Comparison of ENCODE assay signal across 1 cellular context in the genomic region with DNA sequence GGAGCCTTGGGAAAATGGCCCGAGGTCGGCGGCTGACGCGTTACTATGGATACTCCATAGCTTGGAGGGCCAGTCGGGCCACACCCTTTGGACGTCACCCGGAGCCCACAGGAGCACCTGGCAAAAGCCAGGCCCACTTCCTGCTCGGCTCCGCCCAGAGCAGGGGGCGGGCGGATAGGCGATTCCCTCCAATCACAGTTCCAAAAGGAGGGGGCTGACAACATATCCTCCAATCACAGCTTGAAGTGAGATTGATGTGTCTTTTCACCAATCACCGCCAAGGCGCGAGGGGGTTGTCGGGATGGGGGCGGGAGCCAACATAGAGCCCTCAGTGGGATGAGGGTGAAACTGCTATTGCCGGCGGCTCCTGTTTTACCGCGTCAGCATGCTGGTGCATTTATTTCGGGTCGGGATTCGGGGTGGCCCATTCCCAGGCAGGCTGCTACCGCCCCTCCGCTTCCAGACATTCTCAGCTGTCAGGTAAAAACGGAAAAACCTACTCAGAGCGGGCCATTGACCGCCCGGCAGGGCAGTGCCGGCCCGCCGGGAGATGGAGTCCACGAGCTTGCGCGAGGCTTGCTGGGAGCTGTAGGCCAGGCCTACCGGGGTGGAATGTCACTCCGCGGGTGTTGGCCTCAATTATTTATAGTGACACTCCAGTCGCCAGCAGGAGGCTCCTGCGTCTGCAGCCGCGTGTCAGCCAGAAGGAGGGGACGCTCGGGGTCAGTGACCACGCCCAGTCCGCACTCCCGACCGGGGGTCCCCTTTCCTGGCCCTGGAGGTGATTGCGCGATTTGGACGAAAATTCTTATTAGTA.
A peak's percentile ranks its signal among the peaks of the same experiment; 100 is the strongest.
TF ChIP-seq lines count a peak whose summit lies in the region.

A gene (plus strand): TSS at position 320 of the 817 bp plus-strand sequence. CDS start 66 bp downstream, at position 386.

TF ChIP-seq in HepG2, 621 proteins besides CTCF, POLR2A, EP300 and RAD21 (continued from another document and continues in another):
- TF ChIP-seq, protein P1, sequence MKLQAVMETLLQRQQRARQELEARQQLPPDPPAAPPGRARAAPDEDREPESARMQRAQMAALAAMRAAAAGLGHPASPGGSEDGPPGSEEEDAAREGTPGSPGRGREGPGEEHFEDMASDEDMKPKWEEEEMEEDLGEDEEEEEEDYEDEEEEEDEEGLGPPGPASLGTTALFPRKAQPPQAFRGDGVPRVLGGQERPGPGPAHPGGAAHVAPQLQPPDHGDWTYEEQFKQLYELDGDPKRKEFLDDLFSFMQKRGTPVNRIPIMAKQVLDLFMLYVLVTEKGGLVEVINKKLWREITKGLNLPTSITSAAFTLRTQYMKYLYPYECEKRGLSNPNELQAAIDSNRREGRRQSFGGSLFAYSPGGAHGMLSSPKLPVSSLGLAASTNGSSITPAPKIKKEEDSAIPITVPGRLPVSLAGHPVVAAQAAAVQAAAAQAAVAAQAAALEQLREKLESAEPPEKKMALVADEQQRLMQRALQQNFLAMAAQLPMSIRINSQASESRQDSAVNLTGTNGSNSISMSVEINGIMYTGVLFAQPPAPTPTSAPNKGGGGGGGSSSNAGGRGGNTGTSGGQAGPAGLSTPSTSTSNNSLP (IDR thresholded peaks at IDR 0.05; ENCODE audit: low read depth, low read length), result peak; percentile 95
- no peak for TF ChIP-seq JUNB (CRISPR knock-in tag; IDR thresholded peaks at IDR 0.05; ENCODE audit: borderline replicate concordance)
- TF ChIP-seq ZNF761 (CRISPR knock-in tag; conservative IDR thresholded peaks at IDR 0.05), result 0 out of 2 replicates have a peak, but pooled peaks have one; percentile 60
- TF ChIP-seq SP4 (CRISPR knock-in tag; IDR thresholded peaks at IDR 0.05), result peak; percentile 85
- TF ChIP-seq ZNF20 (CRISPR knock-in tag; IDR thresholded peaks at IDR 0.05), result no peak
- TF ChIP-seq, protein P2, sequence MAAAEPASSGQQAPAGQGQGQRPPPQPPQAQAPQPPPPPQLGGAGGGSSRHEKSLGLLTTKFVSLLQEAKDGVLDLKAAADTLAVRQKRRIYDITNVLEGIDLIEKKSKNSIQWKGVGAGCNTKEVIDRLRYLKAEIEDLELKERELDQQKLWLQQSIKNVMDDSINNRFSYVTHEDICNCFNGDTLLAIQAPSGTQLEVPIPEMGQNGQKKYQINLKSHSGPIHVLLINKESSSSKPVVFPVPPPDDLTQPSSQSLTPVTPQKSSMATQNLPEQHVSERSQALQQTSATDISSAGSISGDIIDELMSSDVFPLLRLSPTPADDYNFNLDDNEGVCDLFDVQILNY (CRISPR knock-in tag; conservative IDR thresholded peaks at IDR 0.05), result no peak; the same call in 1 of the 2 replicates
- TF ChIP-seq PAF1 (CRISPR knock-in tag; IDR thresholded peaks at IDR 0.05), result no peak
- TF ChIP-seq ZNF788 (CRISPR knock-in tag; IDR thresholded peaks at IDR 0.05; ENCODE audit: borderline replicate concordance), result peak; percentile 78; the same call in 1 of the 2 replicates
- no peak for TF ChIP-seq ZNF776 (CRISPR knock-in tag; IDR thresholded peaks at IDR 0.05)
- TF ChIP-seq ARNTL (CRISPR knock-in tag; IDR thresholded peaks at IDR 0.05), result no peak
- TF ChIP-seq REXO4 (CRISPR knock-in tag; IDR thresholded peaks at IDR 0.05; ENCODE audit: borderline replicate concordance), result no peak
- TF ChIP-seq DMAP1 (CRISPR knock-in tag; IDR thresholded peaks at IDR 0.05), result no peak; the same call in 1 of the 2 replicates
- TF ChIP-seq PHF20 (CRISPR knock-in tag; IDR thresholded peaks at IDR 0.05), result peak; percentile 66; the same call in 1 of the 2 replicates
- TF ChIP-seq GATAD2A (CRISPR knock-in tag; IDR thresholded peaks at IDR 0.05), result 0 out of 2 replicates have a peak, but pooled peaks have one; percentile 11
- TF ChIP-seq ZNF367 (CRISPR knock-in tag; IDR thresholded peaks at IDR 0.05; ENCODE audit: borderline replicate concordance), result no peak
- TF ChIP-seq, protein P3, sequence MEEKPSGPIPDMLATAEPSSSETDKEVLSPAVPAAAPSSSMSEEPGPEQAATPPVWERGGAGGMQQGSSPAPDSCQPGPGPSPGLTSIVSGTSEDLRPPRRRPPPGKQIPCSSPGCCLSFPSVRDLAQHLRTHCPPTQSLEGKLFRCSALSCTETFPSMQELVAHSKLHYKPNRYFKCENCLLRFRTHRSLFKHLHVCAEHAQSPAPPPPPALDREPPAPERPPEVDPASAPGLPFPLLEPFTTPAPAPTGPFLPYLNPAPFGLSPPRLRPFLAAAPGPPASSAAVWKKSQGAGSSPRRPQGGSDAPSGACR (CRISPR knock-in tag; IDR thresholded peaks at IDR 0.05), result 0 out of 2 replicates have a peak, but pooled peaks have one; percentile 64
- no peak for TF ChIP-seq ZFYVE20 (CRISPR knock-in tag; IDR thresholded peaks at IDR 0.05; ENCODE audit: borderline replicate concordance, low read depth)
- no peak for TF ChIP-seq ZFP36L1 (CRISPR knock-in tag; IDR thresholded peaks at IDR 0.05)
- TF ChIP-seq, protein P4, sequence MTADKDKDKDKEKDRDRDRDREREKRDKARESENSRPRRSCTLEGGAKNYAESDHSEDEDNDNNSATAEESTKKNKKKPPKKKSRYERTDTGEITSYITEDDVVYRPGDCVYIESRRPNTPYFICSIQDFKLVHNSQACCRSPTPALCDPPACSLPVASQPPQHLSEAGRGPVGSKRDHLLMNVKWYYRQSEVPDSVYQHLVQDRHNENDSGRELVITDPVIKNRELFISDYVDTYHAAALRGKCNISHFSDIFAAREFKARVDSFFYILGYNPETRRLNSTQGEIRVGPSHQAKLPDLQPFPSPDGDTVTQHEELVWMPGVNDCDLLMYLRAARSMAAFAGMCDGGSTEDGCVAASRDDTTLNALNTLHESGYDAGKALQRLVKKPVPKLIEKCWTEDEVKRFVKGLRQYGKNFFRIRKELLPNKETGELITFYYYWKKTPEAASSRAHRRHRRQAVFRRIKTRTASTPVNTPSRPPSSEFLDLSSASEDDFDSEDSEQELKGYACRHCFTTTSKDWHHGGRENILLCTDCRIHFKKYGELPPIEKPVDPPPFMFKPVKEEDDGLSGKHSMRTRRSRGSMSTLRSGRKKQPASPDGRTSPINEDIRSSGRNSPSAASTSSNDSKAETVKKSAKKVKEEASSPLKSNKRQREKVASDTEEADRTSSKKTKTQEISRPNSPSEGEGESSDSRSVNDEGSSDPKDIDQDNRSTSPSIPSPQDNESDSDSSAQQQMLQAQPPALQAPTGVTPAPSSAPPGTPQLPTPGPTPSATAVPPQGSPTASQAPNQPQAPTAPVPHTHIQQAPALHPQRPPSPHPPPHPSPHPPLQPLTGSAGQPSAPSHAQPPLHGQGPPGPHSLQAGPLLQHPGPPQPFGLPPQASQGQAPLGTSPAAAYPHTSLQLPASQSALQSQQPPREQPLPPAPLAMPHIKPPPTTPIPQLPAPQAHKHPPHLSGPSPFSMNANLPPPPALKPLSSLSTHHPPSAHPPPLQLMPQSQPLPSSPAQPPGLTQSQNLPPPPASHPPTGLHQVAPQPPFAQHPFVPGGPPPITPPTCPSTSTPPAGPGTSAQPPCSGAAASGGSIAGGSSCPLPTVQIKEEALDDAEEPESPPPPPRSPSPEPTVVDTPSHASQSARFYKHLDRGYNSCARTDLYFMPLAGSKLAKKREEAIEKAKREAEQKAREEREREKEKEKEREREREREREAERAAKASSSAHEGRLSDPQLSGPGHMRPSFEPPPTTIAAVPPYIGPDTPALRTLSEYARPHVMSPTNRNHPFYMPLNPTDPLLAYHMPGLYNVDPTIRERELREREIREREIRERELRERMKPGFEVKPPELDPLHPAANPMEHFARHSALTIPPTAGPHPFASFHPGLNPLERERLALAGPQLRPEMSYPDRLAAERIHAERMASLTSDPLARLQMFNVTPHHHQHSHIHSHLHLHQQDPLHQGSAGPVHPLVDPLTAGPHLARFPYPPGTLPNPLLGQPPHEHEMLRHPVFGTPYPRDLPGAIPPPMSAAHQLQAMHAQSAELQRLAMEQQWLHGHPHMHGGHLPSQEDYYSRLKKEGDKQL (CRISPR knock-in tag; IDR thresholded peaks at IDR 0.05; ENCODE audit: low read depth), result no peak
- TF ChIP-seq, protein P5, sequence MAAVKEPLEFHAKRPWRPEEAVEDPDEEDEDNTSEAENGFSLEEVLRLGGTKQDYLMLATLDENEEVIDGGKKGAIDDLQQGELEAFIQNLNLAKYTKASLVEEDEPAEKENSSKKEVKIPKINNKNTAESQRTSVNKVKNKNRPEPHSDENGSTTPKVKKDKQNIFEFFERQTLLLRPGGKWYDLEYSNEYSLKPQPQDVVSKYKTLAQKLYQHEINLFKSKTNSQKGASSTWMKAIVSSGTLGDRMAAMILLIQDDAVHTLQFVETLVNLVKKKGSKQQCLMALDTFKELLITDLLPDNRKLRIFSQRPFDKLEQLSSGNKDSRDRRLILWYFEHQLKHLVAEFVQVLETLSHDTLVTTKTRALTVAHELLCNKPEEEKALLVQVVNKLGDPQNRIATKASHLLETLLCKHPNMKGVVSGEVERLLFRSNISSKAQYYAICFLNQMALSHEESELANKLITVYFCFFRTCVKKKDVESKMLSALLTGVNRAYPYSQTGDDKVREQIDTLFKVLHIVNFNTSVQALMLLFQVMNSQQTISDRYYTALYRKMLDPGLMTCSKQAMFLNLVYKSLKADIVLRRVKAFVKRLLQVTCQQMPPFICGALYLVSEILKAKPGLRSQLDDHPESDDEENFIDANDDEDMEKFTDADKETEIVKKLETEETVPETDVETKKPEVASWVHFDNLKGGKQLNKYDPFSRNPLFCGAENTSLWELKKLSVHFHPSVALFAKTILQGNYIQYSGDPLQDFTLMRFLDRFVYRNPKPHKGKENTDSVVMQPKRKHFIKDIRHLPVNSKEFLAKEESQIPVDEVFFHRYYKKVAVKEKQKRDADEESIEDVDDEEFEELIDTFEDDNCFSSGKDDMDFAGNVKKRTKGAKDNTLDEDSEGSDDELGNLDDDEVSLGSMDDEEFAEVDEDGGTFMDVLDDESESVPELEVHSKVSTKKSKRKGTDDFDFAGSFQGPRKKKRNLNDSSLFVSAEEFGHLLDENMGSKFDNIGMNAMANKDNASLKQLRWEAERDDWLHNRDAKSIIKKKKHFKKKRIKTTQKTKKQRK (IDR thresholded peaks at IDR 0.05; ENCODE audit: low read length), result peak; percentile 57; the same call in 1 of the 2 replicates
- TF ChIP-seq ZNF33B (CRISPR knock-in tag; IDR thresholded peaks at IDR 0.05), result no peak; the same call in 1 of the 2 replicates
- TF ChIP-seq, protein P6, sequence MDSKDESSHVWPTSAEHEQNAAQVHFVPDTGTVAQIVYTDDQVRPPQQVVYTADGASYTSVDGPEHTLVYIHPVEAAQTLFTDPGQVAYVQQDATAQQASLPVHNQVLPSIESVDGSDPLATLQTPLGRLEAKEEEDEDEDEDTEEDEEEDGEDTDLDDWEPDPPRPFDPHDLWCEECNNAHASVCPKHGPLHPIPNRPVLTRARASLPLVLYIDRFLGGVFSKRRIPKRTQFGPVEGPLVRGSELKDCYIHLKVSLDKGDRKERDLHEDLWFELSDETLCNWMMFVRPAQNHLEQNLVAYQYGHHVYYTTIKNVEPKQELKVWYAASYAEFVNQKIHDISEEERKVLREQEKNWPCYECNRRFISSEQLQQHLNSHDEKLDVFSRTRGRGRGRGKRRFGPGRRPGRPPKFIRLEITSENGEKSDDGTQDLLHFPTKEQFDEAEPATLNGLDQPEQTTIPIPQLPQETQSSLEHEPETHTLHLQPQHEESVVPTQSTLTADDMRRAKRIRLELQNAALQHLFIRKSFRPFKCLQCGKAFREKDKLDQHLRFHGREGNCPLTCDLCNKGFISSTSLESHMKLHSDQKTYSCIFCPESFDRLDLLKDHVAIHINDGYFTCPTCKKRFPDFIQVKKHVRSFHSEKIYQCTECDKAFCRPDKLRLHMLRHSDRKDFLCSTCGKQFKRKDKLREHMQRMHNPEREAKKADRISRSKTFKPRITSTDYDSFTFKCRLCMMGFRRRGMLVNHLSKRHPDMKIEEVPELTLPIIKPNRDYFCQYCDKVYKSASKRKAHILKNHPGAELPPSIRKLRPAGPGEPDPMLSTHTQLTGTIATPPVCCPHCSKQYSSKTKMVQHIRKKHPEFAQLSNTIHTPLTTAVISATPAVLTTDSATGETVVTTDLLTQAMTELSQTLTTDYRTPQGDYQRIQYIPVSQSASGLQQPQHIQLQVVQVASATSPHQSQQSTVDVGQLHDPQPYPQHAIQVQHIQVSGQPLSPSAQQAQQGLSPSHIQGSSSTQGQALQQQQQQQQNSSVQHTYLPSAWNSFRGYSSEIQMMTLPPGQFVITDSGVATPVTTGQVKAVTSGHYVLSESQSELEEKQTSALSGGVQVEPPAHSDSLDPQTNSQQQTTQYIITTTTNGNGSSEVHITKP (CRISPR knock-in tag; IDR thresholded peaks at IDR 0.05; ENCODE audit: low read depth), result peak; percentile 55; the same call in 1 of the 2 replicates
- TF ChIP-seq ONECUT2 (CRISPR knock-in tag; IDR thresholded peaks at IDR 0.05), result no peak
- peak; percentile 73; the same call in 1 of the 2 replicates for TF ChIP-seq ZMYM2 (CRISPR knock-in tag; IDR thresholded peaks at IDR 0.05)
- no peak for TF ChIP-seq PRPF4 (IDR thresholded peaks at IDR 0.05; ENCODE audit: low read depth, low read length, poor library complexity, severe bottlenecking)
- TF ChIP-seq KLF16 (CRISPR knock-in tag; IDR thresholded peaks at IDR 0.05), result 0 out of 4 replicates have a peak, but pooled peaks of 1 of the 2 experiments have one; percentile 55
- no peak for TF ChIP-seq CEBPB (IDR thresholded peaks at IDR 0.05; ENCODE audit: borderline replicate concordance, low read depth, low read length)
- TF ChIP-seq, protein P7, sequence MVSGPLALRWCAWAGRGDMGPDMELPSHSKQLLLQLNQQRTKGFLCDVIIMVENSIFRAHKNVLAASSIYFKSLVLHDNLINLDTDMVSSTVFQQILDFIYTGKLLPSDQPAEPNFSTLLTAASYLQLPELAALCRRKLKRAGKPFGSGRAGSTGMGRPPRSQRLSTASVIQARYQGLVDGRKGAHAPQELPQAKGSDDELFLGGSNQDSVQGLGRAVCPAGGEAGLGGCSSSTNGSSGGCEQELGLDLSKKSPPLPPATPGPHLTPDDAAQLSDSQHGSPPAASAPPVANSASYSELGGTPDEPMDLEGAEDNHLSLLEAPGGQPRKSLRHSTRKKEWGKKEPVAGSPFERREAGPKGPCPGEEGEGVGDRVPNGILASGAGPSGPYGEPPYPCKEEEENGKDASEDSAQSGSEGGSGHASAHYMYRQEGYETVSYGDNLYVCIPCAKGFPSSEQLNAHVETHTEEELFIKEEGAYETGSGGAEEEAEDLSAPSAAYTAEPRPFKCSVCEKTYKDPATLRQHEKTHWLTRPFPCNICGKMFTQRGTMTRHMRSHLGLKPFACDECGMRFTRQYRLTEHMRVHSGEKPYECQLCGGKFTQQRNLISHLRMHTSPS (CRISPR knock-in tag; IDR thresholded peaks at IDR 0.05; ENCODE audit: low read depth), result no peak
- TF ChIP-seq ZSCAN9 (CRISPR knock-in tag; IDR thresholded peaks at IDR 0.05; ENCODE audit: borderline replicate concordance), result no peak
- TF ChIP-seq PHF8 (CRISPR knock-in tag; IDR thresholded peaks at IDR 0.05), result peak; percentile 76
- TF ChIP-seq TGIF2 (CRISPR knock-in tag; IDR thresholded peaks at IDR 0.05), result peak; percentile 70
- peak; percentile 74; the same call in 1 of the 2 replicates for TF ChIP-seq ELF3 (CRISPR knock-in tag; IDR thresholded peaks at IDR 0.05)
- TF ChIP-seq, protein P8, sequence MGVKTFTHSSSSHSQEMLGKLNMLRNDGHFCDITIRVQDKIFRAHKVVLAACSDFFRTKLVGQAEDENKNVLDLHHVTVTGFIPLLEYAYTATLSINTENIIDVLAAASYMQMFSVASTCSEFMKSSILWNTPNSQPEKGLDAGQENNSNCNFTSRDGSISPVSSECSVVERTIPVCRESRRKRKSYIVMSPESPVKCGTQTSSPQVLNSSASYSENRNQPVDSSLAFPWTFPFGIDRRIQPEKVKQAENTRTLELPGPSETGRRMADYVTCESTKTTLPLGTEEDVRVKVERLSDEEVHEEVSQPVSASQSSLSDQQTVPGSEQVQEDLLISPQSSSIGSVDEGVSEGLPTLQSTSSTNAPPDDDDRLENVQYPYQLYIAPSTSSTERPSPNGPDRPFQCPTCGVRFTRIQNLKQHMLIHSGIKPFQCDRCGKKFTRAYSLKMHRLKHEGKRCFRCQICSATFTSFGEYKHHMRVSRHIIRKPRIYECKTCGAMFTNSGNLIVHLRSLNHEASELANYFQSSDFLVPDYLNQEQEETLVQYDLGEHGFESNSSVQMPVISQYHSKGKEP (CRISPR knock-in tag; IDR thresholded peaks at IDR 0.05), result no peak
- TF ChIP-seq IKZF1 (IDR thresholded peaks at IDR 0.05), result no peak
- no peak; the same call in 1 of the 2 replicates for TF ChIP-seq ZSCAN31 (CRISPR knock-in tag; IDR thresholded peaks at IDR 0.05; ENCODE audit: low read depth)
